22 cellular contexts compared by ENCODE assay signal in genomic region chr15:98746756-98747155, GRCh38.
DNase-seq lines count a peak whose midpoint lies in the region; ATAC-seq and TF ChIP-seq lines count a peak whose summit lies in the region.
"Had no signal": no experiment of that assay in that cellular context is flagged by ENCODE, and none has a peak within 500 bp of the region (broad histone marks: within the 10 kb centered on the region; RNA-seq: fewer than 3 reads in every experiment).

No MANE protein-coding gene starts in this region.

- H3K27ac ChIP-seq in DND-41 (ENCODE audit: low read length) (no peak overlapping the region), KOPT-K1 (ENCODE audit: low read depth, low read length, poor library complexity, severe bottlenecking) (peak overlapping the region; percentile 22), neutrophil (peak overlapping the region; percentile 26)
- no peak overlapping the region for H3K27ac ChIP-seq in CD4-positive, alpha-beta T cell (ENCODE audit: low read depth, low read length)
- H3K27ac ChIP-seq: ascending aorta, C4-2B, SJCRH30 had no signal

- POLR2A ChIA-PET in WTC11 (lab: Charles Lee), result no interaction called here
- POLR2A ChIA-PET in CD4-positive, alpha-beta T cell (lab: Charles Lee), result no interaction called here

- no peaks in the 10 kb centered on the region for H3K27me3 ChIP-seq in DND-41 (ENCODE audit: insufficient read depth, low read length, poor library complexity)
- H3K27me3 ChIP-seq in neutrophil, result no peaks in the 10 kb centered on the region
- no peaks in the 10 kb centered on the region for H3K27me3 ChIP-seq in CD4-positive, alpha-beta T cell (ENCODE audit: control insufficient read depth, insufficient read depth, low read length)
- H3K27me3 ChIP-seq: ascending aorta, SJCRH30, transverse colon had no signal

- H2AFZ ChIP-seq in DND-41 (ENCODE audit: low read depth, low read length), result no peak overlapping the region

- H3K9ac ChIP-seq in DND-41 (ENCODE audit: low read depth, low read length), result no peak overlapping the region

- DNase-seq in DND-41 (no peak), WTC11 (ENCODE audit: low spot score) (no peak), activated gamma-delta T cell treated with Interleukin-2 at 50 U/mL for 16 hours (no peak), erythroblast (lab: John Stamatoyannopoulos, UW) (no peak)
- no peak for DNase-seq in CD4-positive, alpha-beta T cell
- DNase-seq: activated CD8-positive, alpha-beta T cell treated with anti-CD3 and anti-CD28 coated beads for 36 hours; activated effector memory CD4-positive, alpha-beta T cell treated with Interleukin-2 at 50 U/mL for 16 hours; activated naive CD8-positive, alpha-beta T cell treated with anti-CD3 and anti-CD28 coated beads, Interleukin-2, amount 10 ng/mL, durations not matched to agents 7 days and 5 days; central memory CD4-positive, alpha-beta T cell; kidney; natural killer cell; NCI-H446 treated with DMSO at 0.1 percent for 48 hours; SJCRH30; stimulated activated CD8-positive, alpha-beta memory T cell treated with anti-CD3 and anti-CD28 coated beads, Interleukin-4, amount 100 ng/mL, for 48 hours; T-cell; transverse colon had no signal

- H3K4me1 Mint-ChIP-seq in WTC11, result peaks cover 64% of the 10 kb centered on the region
- peaks cover 61% of the 10 kb centered on the region for H3K4me1 Mint-ChIP-seq in CD4-positive, alpha-beta T cell (ENCODE audit: low read depth)

- H3K36me3 ChIP-seq in DND-41 (ENCODE audit: insufficient read depth, low read length), result no peaks in the 10 kb centered on the region
- no peaks in the 10 kb centered on the region for H3K36me3 ChIP-seq in KOPT-K1 (ENCODE audit: insufficient read depth, low read length)
- no peaks in the 10 kb centered on the region for H3K36me3 ChIP-seq in neutrophil
- H3K36me3 ChIP-seq: ascending aorta, SJCRH30, transverse colon had no signal

- H3K36me3 Mint-ChIP-seq in WTC11, result no peaks in the 10 kb centered on the region
- H3K36me3 Mint-ChIP-seq in CD4-positive, alpha-beta T cell (ENCODE audit: low read depth), result no peaks in the 10 kb centered on the region
- H3K36me3 Mint-ChIP-seq: activated naive CD8-positive, alpha-beta T cell treated with anti-CD3 and anti-CD28 coated beads, Interleukin-2, amount 10 ng/mL, durations not matched to agents 7 days and 5 days; IgD-negative memory B cell; natural killer cell; T-cell had no signal

- H4K20me1 ChIP-seq in DND-41 (ENCODE audit: insufficient read depth, low read length), result peaks cover 72% of the 10 kb centered on the region

- no peak overlapping the region for H3K4me3 Mint-ChIP-seq in WTC11
- H3K4me3 Mint-ChIP-seq in CD4-positive, alpha-beta T cell, result no peak overlapping the region
- H3K4me3 Mint-ChIP-seq: activated CD8-positive, alpha-beta T cell treated with anti-CD3 and anti-CD28 coated beads for 36 hours; activated naive CD8-positive, alpha-beta T cell treated with anti-CD3 and anti-CD28 coated beads, Interleukin-2, amount 10 ng/mL, durations not matched to agents 7 days and 5 days; dendritic cell treated with granulocyte-macrophage colony-stimulating factor and Interleukin-4, amounts not matched to agents 40 ng/mL and 50 ng/mL, for 4 days; natural killer cell had no signal

- no peak overlapping the region for H3K4me2 ChIP-seq in DND-41 (ENCODE audit: insufficient read depth, low read length)

- peak overlapping the region; percentile 68 for H3K27ac Mint-ChIP-seq in WTC11
- no peak overlapping the region for H3K27ac Mint-ChIP-seq in CD4-positive, alpha-beta T cell
- H3K27ac Mint-ChIP-seq: activated CD8-positive, alpha-beta T cell treated with anti-CD3 and anti-CD28 coated beads for 36 hours; activated naive CD8-positive, alpha-beta T cell treated with anti-CD3 and anti-CD28 coated beads, Interleukin-2, amount 10 ng/mL, durations not matched to agents 7 days and 5 days; dendritic cell treated with granulocyte-macrophage colony-stimulating factor and Interleukin-4, amounts not matched to agents 40 ng/mL and 50 ng/mL, for 4 days; IgD-negative memory B cell had no signal

- H3K9me3 ChIP-seq in DND-41 (ENCODE audit: insufficient read depth, low read length, severe bottlenecking) (no peaks in the 10 kb centered on the region), KOPT-K1 (ENCODE audit: insufficient read depth, low read length, poor library complexity, severe bottlenecking) (no peaks in the 10 kb centered on the region), neutrophil (no peaks in the 10 kb centered on the region)
- H3K9me3 ChIP-seq in CD4-positive, alpha-beta T cell (ENCODE audit: control insufficient read depth, low read length), result no peaks in the 10 kb centered on the region
- H3K9me3 ChIP-seq: ascending aorta, SJCRH30, transverse colon had no signal

- no peak for TF ChIP-seq POLR2A in erythroblast (IDR thresholded peaks at IDR 0.05; ENCODE audit: low read length)

- H3K4me1 ChIP-seq in DND-41 (ENCODE audit: insufficient read depth, low read length), result no peaks in the 10 kb centered on the region
- peaks cover 37 to 46% of the 10 kb centered on the region in 2 experiments for H3K4me1 ChIP-seq in neutrophil (ENCODE audit: control insufficient read depth in 1 of 2, insufficient read depth in 1 of 2, low read depth in 1 of 2, low read length in 1 of 2)

- TF ChIP-seq CTCF in DND-41 (IDR thresholded peaks at IDR 0.05; ENCODE audit: borderline replicate concordance, extremely low read depth, low read length, poor library complexity, severe bottlenecking) (no peak), WTC11 (IDR thresholded peaks at IDR 0.05) (no peak), neutrophil (IDR thresholded peaks at IDR 0.05) (no peak)
- no peak for TF ChIP-seq CTCF in CD4-positive, alpha-beta T cell (IDR thresholded peaks at IDR 0.05)

- H3K27me3 Mint-ChIP-seq in WTC11 (ENCODE audit: low read depth), result no peaks in the 10 kb centered on the region
- no peaks in the 10 kb centered on the region for H3K27me3 Mint-ChIP-seq in CD4-positive, alpha-beta T cell
- H3K27me3 Mint-ChIP-seq: activated CD8-positive, alpha-beta T cell treated with anti-CD3 and anti-CD28 coated beads for 36 hours; activated naive CD8-positive, alpha-beta T cell treated with anti-CD3 and anti-CD28 coated beads, Interleukin-2, amount 10 ng/mL, durations not matched to agents 7 days and 5 days; dendritic cell treated with granulocyte-macrophage colony-stimulating factor and Interleukin-4, amounts not matched to agents 40 ng/mL and 50 ng/mL, for 4 days; IgD-negative memory B cell; T-cell had no signal

- no peak overlapping the region for H3K4me3 ChIP-seq in DND-41 (ENCODE audit: low read depth in 1 of 2, low read length in 2 of 2)
- H3K4me3 ChIP-seq in neutrophil (ENCODE audit: low read depth in 1 of 2, low read length in 1 of 2), result no peak overlapping the region
- H3K4me3 ChIP-seq: ascending aorta, SJCRH30, transverse colon had no signal

- ATAC-seq in DND-41 (ENCODE audit: insufficient read depth, low read depth) (peak; percentile 31; the same call in 1 of the 3 replicates), WTC11 (no peak)
- ATAC-seq in CD4-positive, alpha-beta T cell (ENCODE audit: poor library complexity), result no peak
- ATAC-seq: activated CD8-positive, alpha-beta T cell treated with anti-CD3 and anti-CD28 coated beads for 36 hours; natural killer cell; T-cell had no signal

- intact Hi-C loops in CD4-positive, alpha-beta T cell (cut with DNase I, micrococcal nuclease), result no loop called here

- peaks cover 77% of the 10 kb centered on the region for H3K79me2 ChIP-seq in DND-41 (ENCODE audit: insufficient read depth, low read length)

- H3K9me3 Mint-ChIP-seq in WTC11, result no peaks in the 10 kb centered on the region
- no peaks in the 10 kb centered on the region for H3K9me3 Mint-ChIP-seq in CD4-positive, alpha-beta T cell
- H3K9me3 Mint-ChIP-seq: activated CD8-positive, alpha-beta T cell treated with anti-CD3 and anti-CD28 coated beads for 36 hours; dendritic cell treated with granulocyte-macrophage colony-stimulating factor and Interleukin-4, amounts not matched to agents 40 ng/mL and 50 ng/mL, for 4 days; IgD-negative memory B cell; natural killer cell; T-cell had no signal

- CTCF ChIA-PET in WTC11 (lab: Charles Lee), result interaction anchor here (0.6 kb wide), 1 partner anchor 169 kb away, joined by 3 read pairs; no protein-coding TSS in a partner anchor
- CTCF ChIA-PET in CD4-positive, alpha-beta T cell (lab: Charles Lee), result no interaction called here

TF ChIP-seq in WTC11, 78 proteins besides CTCF, POLR2A, EP300 and RAD21 (continues in another document):
- TF ChIP-seq AR (CRISPR knock-in tag; IDR thresholded peaks at IDR 0.05), result no peak
- TF ChIP-seq ZBTB43 (CRISPR knock-in tag; IDR thresholded peaks at IDR 0.05), result no peak
- no peak for TF ChIP-seq TP53 (CRISPR knock-in tag; IDR thresholded peaks at IDR 0.05)

Comparison
In these comparisons a context has a peak if more than half of its experiments do, and no peak if none do; other contexts are left out.
1. H3K27ac ChIP-seq: peak in KOPT-K1 (single experiment) and neutrophil (single experiment); none in DND-41 (single experiment) and CD4-positive, alpha-beta T cell (single experiment).